ENCODE assay signal across 11 cellular contexts in genomic region chr20:44600758-44601562, GRCh38. TPM values are rescaled to one million over a fixed set of nuclear protein-coding genes. Genes with fewer than 3 reads are reported as not detected.
DNase-seq lines count a peak whose midpoint lies in the region; ATAC-seq and TF ChIP-seq lines count a peak whose summit lies in the region.
"Had no signal": no experiment of that assay in that cellular context is flagged by ENCODE, and none has a peak within 500 bp of the region (broad histone marks: within the 10 kb centered on the region; RNA-seq: fewer than 3 reads in every experiment).

No MANE protein-coding gene starts in this region.

- no peaks in the 10 kb centered on the region for H3K27me3 Mint-ChIP-seq in mesothelial cell of epicardium (ENCODE audit: low read depth)

- H3K4me1 ChIP-seq in Karpas-422 (ENCODE audit: low read length) (peaks cover 57% of the 10 kb centered on the region), duodenal mucosa (ENCODE audit: control insufficient read depth in 1 of 2, insufficient read depth in 2 of 2, low read length in 2 of 2) (peaks cover 34 to 39% of the 10 kb centered on the region in 2 donors), suprapubic skin (peaks cover 43% of the 10 kb centered on the region)

- no peaks in the 10 kb centered on the region for H3K9me2 ChIP-seq in Karpas-422 (replicated peaks; ENCODE audit: insufficient read depth, low read length)

- peaks cover 96% of the 10 kb centered on the region for H3K79me2 ChIP-seq in Karpas-422 (ENCODE audit: low read length)

- TF ChIP-seq EP300 in suprapubic skin (IDR thresholded peaks at IDR 0.05) = no peak

- H3K27ac ChIP-seq in Karpas-422 (ENCODE audit: low read length) (peak overlapping the region; percentile 60), duodenal mucosa (ENCODE audit: low read depth, low read length) (peak overlapping the region; percentile 60), suprapubic skin (peak overlapping the region; percentile 87)

- no peak overlapping the region for H3K9ac ChIP-seq in Karpas-422 (ENCODE audit: low read length)
- peak overlapping the region in 1 of 2 donors; percentile 15 for H3K9ac ChIP-seq in duodenal mucosa (ENCODE audit: low read depth in 1 of 2, low read length in 2 of 2)

- peaks cover 2% of the 10 kb centered on the region for H3K9me3 Mint-ChIP-seq in mesothelial cell of epicardium

- H3K4me3 Mint-ChIP-seq in mesothelial cell of epicardium = no peak overlapping the region

- H3K36me3 Mint-ChIP-seq in mesothelial cell of epicardium = peaks cover 9% of the 10 kb centered on the region

- no peak for ATAC-seq in HG03442 (IDR thresholded peaks at IDR 0.05; ENCODE audit: unreplicated experiment)
- no peak for ATAC-seq in HG03521 (IDR thresholded peaks at IDR 0.05; ENCODE audit: unreplicated experiment)

- TF ChIP-seq CTCF in mesothelial cell of epicardium (IDR thresholded peaks at IDR 0.05; ENCODE audit: unreplicated experiment) = no peak
- TF ChIP-seq CTCF in suprapubic skin (IDR thresholded peaks at IDR 0.05) = no peak

- no peak for DNase-seq in Karpas-422
- no peak for DNase-seq in mesothelial cell of epicardium (ENCODE audit: low spot score in 2 of 2, unreplicated experiment in 2 of 2)
- peak in 1 of 2 donors; percentile 77 for DNase-seq in suprapubic skin (ENCODE audit: low spot score in 2 of 2)
- no peak for DNase-seq in NCI-H524 (lab: John Stamatoyannopoulos, UW)
- DNase-seq in DMS79 treated with DMSO at 0.1 percent for 48 hours (lab: John Stamatoyannopoulos, UW) = no peak
- DNase-seq: activated CD4-positive, alpha-beta T cell treated with anti-CD3 and anti-CD28 coated beads for 48 hours; KG1; stimulated activated naive CD4-positive, alpha-beta T cell had no signal

- H3K4me2 ChIP-seq in Karpas-422 (ENCODE audit: low read depth, low read length, poor library complexity, severe bottlenecking) = no peak overlapping the region

- H2AFZ ChIP-seq in Karpas-422 (ENCODE audit: low read length) = no peak overlapping the region

- H3K4me3 ChIP-seq in Karpas-422 (ENCODE audit: low read length) (no peak overlapping the region), duodenal mucosa (ENCODE audit: low read depth in 1 of 2, low read length in 2 of 2) (no peak overlapping the region), suprapubic skin (no peak overlapping the region)

- no peak for TF ChIP-seq POLR2A in suprapubic skin (IDR thresholded peaks at IDR 0.05)

- H3K27me3 ChIP-seq in Karpas-422 (ENCODE audit: low read length) (no peaks in the 10 kb centered on the region), duodenal mucosa (ENCODE audit: control insufficient read depth in 1 of 2, insufficient read depth in 2 of 2, low read length in 2 of 2) (no peaks in the 10 kb centered on the region), suprapubic skin (no peaks in the 10 kb centered on the region)

- H3K9me3 ChIP-seq in Karpas-422 (ENCODE audit: low read length) = no peaks in the 10 kb centered on the region
- H3K9me3 ChIP-seq in duodenal mucosa (ENCODE audit: control insufficient read depth in 1 of 2, low read length in 2 of 2) = no peaks in the 10 kb centered on the region
- no peaks in the 10 kb centered on the region for H3K9me3 ChIP-seq in suprapubic skin

- H3K36me3 ChIP-seq in Karpas-422 (ENCODE audit: insufficient read depth, low read length) = peaks cover 42% of the 10 kb centered on the region
- no peaks in the 10 kb centered on the region for H3K36me3 ChIP-seq in duodenal mucosa (ENCODE audit: control insufficient read depth in 1 of 2, insufficient read depth in 2 of 2, low read length in 2 of 2)
- no peaks in the 10 kb centered on the region for H3K36me3 ChIP-seq in suprapubic skin

- H3K4me1 Mint-ChIP-seq in mesothelial cell of epicardium = peaks cover 34% of the 10 kb centered on the region

- WGBS in suprapubic skin = 58% methylated on average over 13 of the region's 15 CpGs

- peak overlapping the region; percentile 94 for H3K27ac Mint-ChIP-seq in mesothelial cell of epicardium

- H4K20me1 ChIP-seq in Karpas-422 (ENCODE audit: insufficient read depth, low read depth, low read length) = peaks cover 7% of the 10 kb centered on the region; the same call in 1 of the 2 replicates

RNA-seq across cellular contexts. Expression of gene PKIG, which starts 18.6 kb away (rescaled TPM):
- 261 and 285 TPM in 2 replicates for total RNA-seq in Karpas-422 (2014; rRNA removed; shearing (Covaris generic); ENCODE audit: low replicate concordance)
- 50.4 to 59.1 TPM (median 51.6 TPM) in 3 replicates for total RNA-seq in mesothelial cell of epicardium
- total RNA-seq in suprapubic skin = 10 to 100 TPM; 17.2 to 40.8 (median 32.0) TPM

RNA-seq across cellular contexts. Expression of gene ADA, which starts 50.5 kb away (rescaled TPM):
- 0.11 TPM in 1 of 2 replicates, not detected in the other for total RNA-seq in Karpas-422 (2014; rRNA removed; shearing (Covaris generic); ENCODE audit: low replicate concordance)
- total RNA-seq in mesothelial cell of epicardium (21.7 to 23.1 TPM (median 22.5 TPM) in 3 replicates), suprapubic skin (1 to 10 TPM; 4.1 to 9.4 (median 7.8) TPM)
